8 cellular contexts compared by ENCODE assay signal in the genomic region with DNA sequence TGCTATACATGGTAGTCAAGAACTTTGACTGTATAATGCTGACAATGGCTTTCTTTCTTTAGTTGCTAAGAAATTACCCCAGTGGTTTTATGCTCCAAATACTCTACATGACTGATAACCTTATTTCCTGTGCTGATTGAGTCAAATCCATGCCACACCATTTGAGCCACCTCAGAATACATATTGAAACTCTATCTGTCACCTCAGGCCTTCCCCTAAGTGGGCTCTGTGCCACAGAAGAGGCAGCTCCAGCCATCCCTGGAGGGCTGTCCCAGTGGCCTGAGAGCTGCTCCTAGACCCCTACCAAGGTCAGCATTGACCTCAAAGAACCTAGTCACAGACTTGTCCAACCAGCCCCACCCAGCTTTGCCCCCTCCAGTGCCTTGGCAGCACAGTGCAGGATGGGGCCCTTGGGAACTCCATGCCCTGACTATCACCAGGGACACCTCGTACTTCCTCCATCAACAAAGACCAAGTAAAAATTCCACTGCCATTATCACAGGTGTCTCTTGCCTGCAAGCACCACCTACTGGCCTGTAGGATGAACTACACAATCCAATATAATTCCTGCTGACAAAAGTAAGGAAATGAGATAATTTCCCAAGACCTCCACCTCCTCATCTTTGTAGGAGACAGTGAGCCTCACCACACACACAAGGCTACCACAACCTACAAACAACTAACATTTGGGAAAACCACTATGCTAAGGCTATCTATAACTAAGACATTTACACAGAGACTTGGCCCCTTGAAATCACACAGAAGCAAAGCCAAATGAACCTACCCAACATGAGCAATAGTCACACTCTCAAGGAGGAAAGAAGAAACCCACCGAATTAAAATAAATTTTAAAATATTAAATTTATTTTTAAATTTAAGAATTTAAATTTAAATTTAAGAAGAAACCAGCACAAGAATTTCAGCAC.
DNase-seq lines count a peak whose midpoint lies in the region; ATAC-seq and TF ChIP-seq lines count a peak whose summit lies in the region.

No MANE protein-coding gene starts in this region.

- peak in 1 of 2 experiments; percentile 15 for DNase-seq in Caco-2
- DNase-seq in RPMI8226 = peak; percentile 18
- peak; percentile 16 for DNase-seq in iPS DF 4.7 (ENCODE audit: extremely low read depth, low spot score)
- no peak for DNase-seq in occipital lobe (lab: John Stamatoyannopoulos, UW)
- DNase-seq in cerebellar cortex (ENCODE audit: low spot score) = no peak
- DNase-seq in CD4-positive, alpha-beta memory T cell = no peak

- no peaks in the 10 kb centered on the region for H3K4me1 Mint-ChIP-seq in Caco-2 (ENCODE audit: low read depth, unreplicated experiment)
- no peaks in the 10 kb centered on the region for H3K4me1 Mint-ChIP-seq in CD4-positive, alpha-beta memory T cell

- no peaks in the 10 kb centered on the region for H3K27me3 ChIP-seq in Caco-2 (replicated peaks; ENCODE audit: control insufficient read depth, insufficient read depth, low read length)
- no peaks in the 10 kb centered on the region for H3K27me3 ChIP-seq in CD4-positive, alpha-beta memory T cell (ENCODE audit: insufficient read depth, low read length)

- ATAC-seq in GM19324 (IDR thresholded peaks at IDR 0.05; ENCODE audit: low FRiP score, unreplicated experiment) = peak; percentile 48
- ATAC-seq in HG03139 (IDR thresholded peaks at IDR 0.05; ENCODE audit: unreplicated experiment) = peak; percentile 88

- H3K4me1 ChIP-seq in Caco-2 = 0 out of 2 replicates have a peak, but pooled peaks cover 4% of the 10 kb centered on the region
- no peaks in the 10 kb centered on the region for H3K4me1 ChIP-seq in CD4-positive, alpha-beta memory T cell (ENCODE audit: insufficient read depth, low read length)

- TF ChIP-seq CTCF in Caco-2 (IDR thresholded peaks at IDR 0.05; ENCODE audit: insufficient read depth in 1 of 2, low read depth in 1 of 2, low read length in 1 of 2, severe bottlenecking in 1 of 2, unreplicated experiment in 1 of 2) = peak; percentile 31 to 53

- BruUV-seq in Caco-2 (replicated peaks; lab: Mats Ljungman, UMichigan) = no TSS peak

- H3K4me3 ChIP-seq in Caco-2 (ENCODE audit: low read depth, low read length) = no peak overlapping the region
- no peak overlapping the region for H3K4me3 ChIP-seq in CD4-positive, alpha-beta memory T cell (ENCODE audit: low read length in 2 of 2)

- POLR2A ChIA-PET in Caco-2 (lab: Charles Lee) = no interaction called here
- POLR2A ChIA-PET in CD4-positive, alpha-beta memory T cell (lab: Charles Lee; ENCODE audit: partially characterized antibody) = no interaction called here

- peaks cover 5% of the 10 kb centered on the region for H3K9me3 ChIP-seq in Caco-2
- peaks cover 0 to 5% of the 10 kb centered on the region in 2 donors for H3K9me3 ChIP-seq in CD4-positive, alpha-beta memory T cell (ENCODE audit: control insufficient read depth in 1 of 2, low read length in 2 of 2)

- peaks cover 19% of the 10 kb centered on the region for H3K9me3 Mint-ChIP-seq in Caco-2 (ENCODE audit: unreplicated experiment)
- peaks cover 0 to 41% (median 26%) of the 10 kb centered on the region in 8 donors for H3K9me3 Mint-ChIP-seq in CD4-positive, alpha-beta memory T cell

- no peak overlapping the region for H3K4me3 Mint-ChIP-seq in Caco-2 (ENCODE audit: unreplicated experiment)
- H3K4me3 Mint-ChIP-seq in CD4-positive, alpha-beta memory T cell = no peak overlapping the region

- CTCF ChIA-PET in Caco-2 (lab: Charles Lee) = no interaction called here
- CTCF ChIA-PET in CD4-positive, alpha-beta memory T cell (lab: Charles Lee; ENCODE audit: partially characterized antibody) = no interaction called here

- no peak overlapping the region for H3K27ac Mint-ChIP-seq in Caco-2 (ENCODE audit: unreplicated experiment)
- no peak overlapping the region for H3K27ac Mint-ChIP-seq in CD4-positive, alpha-beta memory T cell

- no peaks in the 10 kb centered on the region for H3K36me3 Mint-ChIP-seq in Caco-2 (ENCODE audit: insufficient read depth, unreplicated experiment)
- no peaks in the 10 kb centered on the region for H3K36me3 Mint-ChIP-seq in CD4-positive, alpha-beta memory T cell

- intact Hi-C loops in Caco-2 (cut with micrococcal nuclease; ENCODE audit: unreplicated experiment) = loop anchor here (1.0 to 2.0 kb wide), 2 partner anchors 353 to 488 kb away; no protein-coding TSS in a partner anchor
- intact Hi-C loops in CD4-positive, alpha-beta memory T cell (cut with micrococcal nuclease) = no loop called here

- no peaks in the 10 kb centered on the region for H3K27me3 Mint-ChIP-seq in Caco-2 (ENCODE audit: insufficient read depth, unreplicated experiment)
- no peaks in the 10 kb centered on the region for H3K27me3 Mint-ChIP-seq in CD4-positive, alpha-beta memory T cell

- H3K36me3 ChIP-seq in Caco-2 (ENCODE audit: control insufficient read depth, insufficient read depth, low read length) = no peaks in the 10 kb centered on the region
- H3K36me3 ChIP-seq in CD4-positive, alpha-beta memory T cell (ENCODE audit: insufficient read depth, low read length) = no peaks in the 10 kb centered on the region

- H3K27ac ChIP-seq in CD4-positive, alpha-beta memory T cell (ENCODE audit: low read depth, low read length) = no peak overlapping the region

Comparison
In these comparisons a context has a peak if more than half of its experiments do, and no peak if none do; other contexts are left out.
1. DNase-seq: peak in RPMI8226 (single experiment) and iPS DF 4.7 (single experiment); none in occipital lobe (single experiment), cerebellar cortex (single experiment) and CD4-positive, alpha-beta memory T cell (0 of 5).